Comparison of ENCODE assay signal across 16 cellular contexts in genomic region chr6:8628063-8628462, GRCh38.
"Had no signal": no experiment of that assay in that cellular context is flagged by ENCODE, and none has a peak within 500 bp of the region (broad histone marks: within the 10 kb centered on the region; RNA-seq: fewer than 3 reads in every experiment).

No MANE protein-coding gene starts in this region.

- H3K36me3 ChIP-seq: left ventricle myocardium inferior, pancreas had no signal

- DNase-seq: activated CD4-positive, alpha-beta T cell treated with anti-CD3 and anti-CD28 coated beads for 48 hours; activated CD8-positive, alpha-beta memory T cell treated with anti-CD3 and anti-CD28 coated beads, Interleukin-2, amount 50 U/mL, for 48 hours; activated CD8-positive, alpha-beta T cell treated with anti-CD3 and anti-CD28 coated beads, Interleukin-2, amount 10 ng/mL, durations not matched to agents 7 days and 5 days; activated naive CD8-positive, alpha-beta T cell treated with anti-CD3 and anti-CD28 coated beads, Interleukin-2, amount 10 ng/mL, durations not matched to agents 7 days and 5 days; aorta; caudate nucleus; cortex of kidney; effector memory CD8-positive, alpha-beta T cell; erythroblast; left ventricle myocardium inferior; mesendoderm; pancreas; stimulated activated CD4-positive, alpha-beta T cell treated with anti-CD3 and anti-CD28 coated beads, Interleukin-15, amount 100 ng/mL, for 24 hours; stimulated activated CD4-positive, alpha-beta T cell treated with anti-CD3 and anti-CD28 coated beads, Interleukin-4, amount 100 ng/mL, for 24 hours; T-helper 9 cell; testis had no signal

- H3K9me3 ChIP-seq: left ventricle myocardium inferior, pancreas, testis had no signal

- H3K4me1 ChIP-seq: left ventricle myocardium inferior, pancreas, testis had no signal

- ATAC-seq: activated CD8-positive, alpha-beta T cell treated with anti-CD3 and anti-CD28 coated beads, Interleukin-2, amount 10 ng/mL, durations not matched to agents 7 days and 5 days; effector memory CD8-positive, alpha-beta T cell had no signal

- H3K27ac ChIP-seq: left ventricle myocardium inferior, pancreas, testis had no signal

- H3K4me3 ChIP-seq: left ventricle myocardium inferior, pancreas, testis had no signal

- H3K27me3 ChIP-seq: pancreas, testis had no signal
